8 cellular contexts compared by ENCODE assay signal in the genomic region with DNA sequence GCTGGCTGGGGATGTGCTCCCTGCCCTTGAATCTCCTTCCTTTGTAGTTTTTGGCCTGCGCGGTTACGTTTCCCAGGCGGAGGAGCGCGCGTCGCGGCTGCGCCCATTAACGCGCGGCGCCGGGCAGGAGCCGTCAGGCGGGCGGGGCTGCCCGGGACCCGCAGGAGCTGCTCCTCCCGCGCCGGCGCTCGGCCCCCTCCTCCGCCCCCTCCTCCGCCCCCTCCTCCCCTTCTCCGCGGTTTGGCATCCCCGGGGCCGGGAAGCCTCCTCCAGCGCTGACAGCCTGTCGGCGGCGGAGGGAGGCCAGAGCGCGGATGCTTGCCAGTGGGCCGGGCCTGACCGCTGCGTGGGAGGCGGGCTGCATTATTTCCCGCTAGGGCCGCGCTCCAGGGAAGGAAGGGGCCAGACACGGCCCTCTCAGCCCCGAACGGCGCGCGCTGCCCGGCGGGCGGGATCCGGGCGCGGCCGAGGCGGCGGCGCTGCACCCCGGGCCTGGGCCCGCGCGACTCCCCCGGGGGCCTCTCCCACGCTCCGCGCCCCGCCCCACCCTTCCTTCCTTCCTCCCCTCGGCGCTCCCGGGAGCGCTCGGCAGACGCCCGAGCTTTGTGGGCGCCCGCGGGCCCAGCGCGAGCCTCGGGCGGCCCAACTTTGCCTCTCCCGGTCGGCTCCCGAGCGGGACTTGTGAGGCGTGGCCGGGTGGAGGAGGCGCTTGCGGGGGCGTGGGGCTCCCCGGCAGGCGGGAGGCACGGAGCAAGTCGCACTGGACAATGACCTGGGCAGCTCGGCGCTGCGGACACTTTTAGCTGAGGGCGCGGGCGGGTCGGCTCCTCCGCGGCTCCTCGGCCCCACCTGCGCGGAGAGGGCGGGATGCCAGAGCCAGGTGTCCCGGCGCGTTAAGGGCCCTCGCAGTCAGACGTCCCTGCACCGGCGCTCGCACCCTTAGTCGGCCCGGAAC. TPM values are rescaled to one million over a fixed set of nuclear protein-coding genes. Genes with fewer than 3 reads are reported as not detected.
DNase-seq lines count a peak whose midpoint lies in the region; ATAC-seq, FAIRE-seq and TF ChIP-seq lines count a peak whose summit lies in the region.

A gene (plus strand): TSS at position 405 of the 955 bp plus-strand sequence. CDS start 583 bp downstream, outside the sequence.

- H2BK5ac ChIP-seq in IMR-90 (ENCODE audit: low read depth, low read length, poor library complexity, severe bottlenecking) = peak within 1 kb of the TSS; percentile 30

- H4K5ac ChIP-seq in IMR-90 (ENCODE audit: low read depth, low read length) = no peak within 1 kb of the TSS

- H3K4me2 ChIP-seq in IMR-90 (ENCODE audit: low read depth, low read length) (peak within 1 kb of the TSS; percentile 90), keratinocyte (ENCODE audit: control insufficient read depth, extremely low read depth, insufficient read depth, low read depth, low read length) (peak within 1 kb of the TSS; percentile 76), skeletal muscle satellite cell (ENCODE audit: low read length) (peak within 1 kb of the TSS; percentile 92)

- no peak within 1 kb of the TSS for H2BK15ac ChIP-seq in IMR-90 (ENCODE audit: low read depth, low read length)

- peak within 1 kb of the TSS; percentile 39; the same call in 1 of the 2 replicates for H3K56ac ChIP-seq in IMR-90 (ENCODE audit: extremely low read depth, insufficient read depth, low read length)

- TF ChIP-seq CTCF in IMR-90 (conservative IDR thresholded peaks at IDR 0.05; ENCODE audit: low read depth, low read length) (no peak), RWPE1 (conservative IDR thresholded peaks at IDR 0.05; ENCODE audit: low read depth) (no peak), choroid plexus epithelial cell (conservative IDR thresholded peaks at IDR 0.05; ENCODE audit: low read depth, low read length) (no peak), keratinocyte (optimal IDR thresholded peaks at IDR 0.05 in 1 of 3, IDR thresholded peaks at IDR 0.05 in 1 of 3, conservative IDR thresholded peaks at IDR 0.05 in 1 of 3; ENCODE audit: extremely low read depth in 1 of 3, insufficient read depth in 2 of 3, low read length in 3 of 3) (no peak)

- no peaks in the 10 kb centered on the region for H3K36me3 Mint-ChIP-seq in activated CD4-positive, alpha-beta T cell treated with anti-CD3 and anti-CD28 coated beads, Interleukin-2, amount 10 ng/mL, durations not matched to agents 24 days and 14 days (ENCODE audit: low read depth)

- H3K36me3 ChIP-seq in IMR-90 (ENCODE audit: control insufficient read depth, insufficient read depth, low read length) (no peaks in the 10 kb centered on the region), keratinocyte (ENCODE audit: control insufficient read depth in 2 of 2, extremely low read depth in 1 of 2, insufficient read depth in 2 of 2, low read length in 2 of 2) (no peaks in the 10 kb centered on the region), skeletal muscle satellite cell (ENCODE audit: insufficient read depth, low read length) (no peaks in the 10 kb centered on the region)

- H4K20me1 ChIP-seq in IMR-90 (ENCODE audit: insufficient read depth, low read length) (peaks cover 16% of the 10 kb centered on the region; the same call in 1 of the 2 replicates), keratinocyte (ENCODE audit: control insufficient read depth, extremely low read depth, insufficient read depth, low read length) (no peaks in the 10 kb centered on the region)

- H3K23ac ChIP-seq in IMR-90 (ENCODE audit: low read depth, low read length) = peak within 1 kb of the TSS; percentile 79

- H3K4ac ChIP-seq in IMR-90 (ENCODE audit: low read depth, low read length) = peak within 1 kb of the TSS; percentile 72; the same call in 1 of the 2 replicates

- peaks cover 2% of the 10 kb centered on the region for H3K9me1 ChIP-seq in IMR-90 (ENCODE audit: insufficient read depth, low read length)
- H3K9me1 ChIP-seq in keratinocyte (ENCODE audit: control insufficient read depth, extremely low read depth, insufficient read depth, low read length) = no peaks in the 10 kb centered on the region

- H2AFZ ChIP-seq in IMR-90 (replicated peaks; ENCODE audit: low read length, poor library complexity) (peak within 1 kb of the TSS; percentile 91), keratinocyte (ENCODE audit: control insufficient read depth, low read length) (peak within 1 kb of the TSS; percentile 35)

- H3K18ac ChIP-seq in IMR-90 (ENCODE audit: low read depth, low read length) = peak within 1 kb of the TSS; percentile 43; the same call in 1 of the 2 replicates

- H2BK20ac ChIP-seq in IMR-90 (ENCODE audit: low read depth, low read length) = 0 out of 2 replicates have a peak within 1 kb of the TSS, but pooled peaks have one; percentile 27

- 0 out of 2 replicates have a peak within 1 kb of the TSS, but pooled peaks have one; percentile 49 for H2AK5ac ChIP-seq in IMR-90 (ENCODE audit: low read depth, low read length)

- DNase-seq in activated CD4-positive, alpha-beta T cell treated with anti-CD3 and anti-CD28 coated beads, Interleukin-2, amount 10 ng/mL, durations not matched to agents 24 days and 14 days = peak; percentile 62
- DNase-seq in activated CD4-positive, alpha-beta T cell treated with anti-CD3 and anti-CD28 coated beads for 1 hour = no peak
- DNase-seq in IMR-90 (peak; percentile 87), RWPE1 (ENCODE audit: low spot score) (peak; percentile 46), choroid plexus epithelial cell (ENCODE audit: low read depth) (peak; percentile 83), keratinocyte (ENCODE audit: low read depth, low spot score) (no peak), GM19238 (ENCODE audit: insufficient read length, low spot score) (no peak)

- H3K27me3 ChIP-seq in IMR-90 (ENCODE audit: control insufficient read depth, insufficient read depth, low read length) (no peaks in the 10 kb centered on the region), keratinocyte (ENCODE audit: control insufficient read depth, extremely low read depth, insufficient read depth, low read length) (peaks cover 27% of the 10 kb centered on the region), skeletal muscle satellite cell (ENCODE audit: control insufficient read depth, insufficient read depth, low read length) (no peaks in the 10 kb centered on the region)

- WGBS in IMR-90 (ENCODE audit: extremely low coverage in 2 of 2, insufficient read length in 1 of 2), 2 experiments = 0% methylated on average over 49 of the region's 119 CpGs; no CpG with 5 or more reads in 1 of the 2 experiments

- H3K79me2 ChIP-seq in keratinocyte (ENCODE audit: control insufficient read depth, insufficient read depth, low read length) = no peaks in the 10 kb centered on the region

- in situ Hi-C loops in IMR-90 (cut with MboI; ENCODE audit: low sequenced_read_pairs) = no loop called here

- CTCF ChIA-PET in IMR-90 (lab: Yijun Ruan, JAX) = interaction anchor here (0.6 kb wide), 1 partner anchor 37 kb away, joined by 3 read pairs; no protein-coding TSS in a partner anchor
- CTCF ChIA-PET in RWPE1 (lab: Yijun Ruan, JAX) = interaction anchor here (0.8 to 1.6 kb wide), 4 partner anchors 28 to 164 kb away, joined by 3 to 8 read pairs (median 4); no protein-coding TSS in a partner anchor

- no peak for FAIRE-seq in keratinocyte (lab: Jason Lieb, UNC)

- TF ChIP-seq POLR2A in IMR-90 (IDR thresholded peaks at IDR 0.05; ENCODE audit: low read depth, low read length) = peak; percentile 59; the same call in 1 of the 2 replicates

- H2AK9ac ChIP-seq in IMR-90 (replicated peaks; ENCODE audit: low read depth, low read length, poor library complexity) = peak within 1 kb of the TSS; percentile 77

- H3K27ac Mint-ChIP-seq in activated CD4-positive, alpha-beta T cell treated with anti-CD3 and anti-CD28 coated beads, Interleukin-2, amount 10 ng/mL, durations not matched to agents 24 days and 14 days = no peak within 1 kb of the TSS

- H3K4me3 Mint-ChIP-seq in activated CD4-positive, alpha-beta T cell treated with anti-CD3 and anti-CD28 coated beads, Interleukin-2, amount 10 ng/mL, durations not matched to agents 24 days and 14 days = peak within 1 kb of the TSS; percentile 69

- peaks cover 0 to 31% of the 10 kb centered on the region in 2 experiments; a peak in 2 of 4 replicates for H3K79me1 ChIP-seq in IMR-90 (ENCODE audit: low read depth in 1 of 2, low read length in 2 of 2)

- peak; percentile 84 for ATAC-seq in IMR-90 (ENCODE audit: low read depth)

- peaks cover 4% of the 10 kb centered on the region for H3K4me1 Mint-ChIP-seq in activated CD4-positive, alpha-beta T cell treated with anti-CD3 and anti-CD28 coated beads, Interleukin-2, amount 10 ng/mL, durations not matched to agents 24 days and 14 days

- H3K9ac ChIP-seq in IMR-90 (ENCODE audit: low read depth, low read length) = peak within 1 kb of the TSS; percentile 93
- H3K9ac ChIP-seq in keratinocyte (ENCODE audit: control insufficient read depth, extremely low read depth, insufficient read depth, low read length) = no peak within 1 kb of the TSS
- peak within 1 kb of the TSS; percentile 86 for H3K9ac ChIP-seq in skeletal muscle satellite cell (ENCODE audit: low read depth, low read length)

- H3K27me3 Mint-ChIP-seq in activated CD4-positive, alpha-beta T cell treated with anti-CD3 and anti-CD28 coated beads, Interleukin-2, amount 10 ng/mL, durations not matched to agents 24 days and 14 days = peaks cover 52% of the 10 kb centered on the region

- H3K14ac ChIP-seq in IMR-90 (replicated peaks; ENCODE audit: low read depth, low read length) = peak within 1 kb of the TSS; percentile 54

- peak within 1 kb of the TSS; percentile 78 for H3K4me3 ChIP-seq in IMR-90 (ENCODE audit: insufficient read depth, low read depth, low read length)
- H3K4me3 ChIP-seq in choroid plexus epithelial cell (ENCODE audit: low read depth, low read length) = peak within 1 kb of the TSS; percentile 65
- peak within 1 kb of the TSS; percentile 43 to 71 (median 47) for H3K4me3 ChIP-seq in keratinocyte (ENCODE audit: control insufficient read depth in 2 of 3, extremely low read depth in 1 of 3, insufficient read depth in 2 of 3, low read depth in 1 of 3, low read length in 3 of 3)
- peak within 1 kb of the TSS; percentile 78 for H3K4me3 ChIP-seq in skeletal muscle satellite cell (ENCODE audit: low read length)

- H3K27ac ChIP-seq in IMR-90 (ENCODE audit: insufficient read depth, low read length) = peak within 1 kb of the TSS; percentile 81
- peak within 1 kb of the TSS; percentile 77 for H3K27ac ChIP-seq in RWPE1
- H3K27ac ChIP-seq in keratinocyte (ENCODE audit: control insufficient read depth, insufficient read depth, low read length) = no peak within 1 kb of the TSS

- BruUV-seq in IMR-90 (replicated peaks; lab: Mats Ljungman, UMichigan) = no TSS peak

- H3K9me3 ChIP-seq in IMR-90 (ENCODE audit: control insufficient read depth, insufficient read depth, low read length) (no peaks in the 10 kb centered on the region), keratinocyte (ENCODE audit: control insufficient read depth, low read depth, low read length) (no peaks in the 10 kb centered on the region), skeletal muscle satellite cell (replicated peaks; ENCODE audit: low read length) (no peaks in the 10 kb centered on the region)

- intact Hi-C loops in activated CD4-positive, alpha-beta T cell treated with anti-CD3 and anti-CD28 coated beads, Interleukin-2, amount 10 ng/mL, durations not matched to agents 24 days and 14 days (cut with micrococcal nuclease) = loop anchor here (10.0 kb wide), 1 partner anchor 94 kb away; no protein-coding TSS in a partner anchor
- intact Hi-C loops in IMR-90 (cut with micrococcal nuclease) = loop anchor here (1.0 to 5.0 kb wide), 5 partner anchors 66 to 164 kb away; no protein-coding TSS in a partner anchor

- dilution Hi-C loops in IMR-90 (cut with HindIII; ENCODE audit: low sequenced_read_pairs, unreplicated experiment) = no loop called here
- dilution Hi-C loops in keratinocyte (cut with MboI; ENCODE audit: extremely low pct_ligation_motif_present, low sequenced_read_pairs) = no loop called here

- H4K8ac ChIP-seq in IMR-90 (ENCODE audit: low read depth in 2 of 2, low read length in 2 of 2) = peak within 1 kb of the TSS; percentile 73 to 85; a peak in 3 of 4 replicates

- peak within 1 kb of the TSS; percentile 56; the same call in 1 of the 2 replicates for H2BK120ac ChIP-seq in IMR-90 (ENCODE audit: low read depth, low read length)

- POLR2A ChIA-PET in IMR-90 (lab: Charles Lee; ENCODE audit: unreplicated experiment) (interaction anchor here (0.5 kb wide), 1 partner anchor 147 kb away, joined by 4 read pairs; no protein-coding TSS in a partner anchor), RWPE1 (lab: Yijun Ruan, JAX; ENCODE audit: low non-redundant PET) (no interaction called here)

- H3K9me3 Mint-ChIP-seq in activated CD4-positive, alpha-beta T cell treated with anti-CD3 and anti-CD28 coated beads, Interleukin-2, amount 10 ng/mL, durations not matched to agents 24 days and 14 days = peaks cover 4% of the 10 kb centered on the region

- no peak; the same call in 1 of the 2 replicates for TF ChIP-seq RAD21 in IMR-90 (IDR thresholded peaks at IDR 0.05; ENCODE audit: low read length)

- H4K91ac ChIP-seq in IMR-90 (ENCODE audit: insufficient read depth, low read depth, low read length) = 0 out of 2 replicates have a peak within 1 kb of the TSS, but pooled peaks have one; percentile 44

- H3K4me1 ChIP-seq in IMR-90 (ENCODE audit: control insufficient read depth, insufficient read depth, low read length) (no peaks in the 10 kb centered on the region), keratinocyte (ENCODE audit: control insufficient read depth, extremely low read depth, insufficient read depth, low read length) (no peaks in the 10 kb centered on the region), skeletal muscle satellite cell (ENCODE audit: control insufficient read depth, insufficient read depth, low read length) (peaks cover 30% of the 10 kb centered on the region)

RNA-seq across cellular contexts. Expression of the gene that starts here (rescaled TPM):
- total RNA-seq in activated CD4-positive, alpha-beta T cell treated with anti-CD3 and anti-CD28 coated beads, Interleukin-2, amount 10 ng/mL, durations not matched to agents 24 days and 14 days = not detected in 2 replicates
- 10.8 and 11.3 TPM in 2 replicates for total RNA-seq in IMR-90 (2012; rRNA removed)
- polyA plus RNA-seq in IMR-90 (2012; rRNA removed) (13.2 and 15.5 TPM in 2 replicates), keratinocyte (0.04 to 0.11 TPM (median 0.07 TPM) in 3 replicates)
- polyA plus RNA-seq in IMR-90 (2012; cell fraction: cytosol; rRNA removed) = 7.1 and 9.1 TPM in 2 replicates
- 28.7 and 33.6 TPM in 2 replicates for polyA plus RNA-seq in IMR-90 (2012; cell fraction: nucleus; rRNA removed; ENCODE audit: low replicate concordance)
- polyA plus RNA-seq in keratinocyte (2011; ENCODE audit: low read depth) = not detected
- polyA plus RNA-seq in keratinocyte (2011; cell fraction: cytosol; rRNA removed) = 0.05 and 0.36 TPM in 2 replicates
- polyA plus RNA-seq in keratinocyte (2011; cell fraction: nucleus; rRNA removed) = 0.15 and 0.19 TPM in 2 replicates
- 0.08 TPM in 1 of 2 replicates, not detected in the other for polyA plus RNA-seq in keratinocyte (2012; ENCODE audit: low replicate concordance)
- not detected in 3 replicates for polyA minus RNA-seq in keratinocyte
- polyA minus RNA-seq in keratinocyte (2011; cell fraction: cytosol; rRNA and poly(A)+ RNA removed) = not detected
- polyA minus RNA-seq in keratinocyte (2011; cell fraction: nucleus; rRNA and poly(A)+ RNA removed) = not detected in 2 replicates
- total RNA-seq in skeletal muscle satellite cell (2012; rRNA removed) = 3.5 and 5.3 TPM in 2 replicates

Comparison
In these comparisons a context has a peak if more than half of its experiments do, and no peak if none do; other contexts are left out.
1. RNA of the gene that starts here (total RNA-seq): 10.8 to 11.3 TPM in IMR-90; not detected in activated CD4-positive, alpha-beta T cell treated with anti-CD3 and anti-CD28 coated beads, Interleukin-2, amount 10 ng/mL, durations not matched to agents 24 days and 14 days; every median in the first group is over 10 times any median in the second.
2. RNA of the gene that starts here (polyA plus RNA-seq): 7.1 to 33.6 TPM in IMR-90; 0.04 to 0.36 TPM in keratinocyte; every median in the first group is over 4 times any median in the second.
3. Peak in DNase-seq in activated CD4-positive, alpha-beta T cell treated with anti-CD3 and anti-CD28 coated beads, Interleukin-2, amount 10 ng/mL, durations not matched to agents 24 days and 14 days; RNA of the gene not detected or under 1 TPM.
4. DNase-seq: peak in IMR-90 (single experiment), RWPE1 (single experiment) and choroid plexus epithelial cell (single experiment); none in activated CD4-positive, alpha-beta T cell treated with anti-CD3 and anti-CD28 coated beads for 1 hour (single experiment), keratinocyte (single experiment) and GM19238 (single experiment).
5. Peak in every context shown above with its lines, with median percentiles within 50 percentile points of each other: H3K4me2 ChIP-seq and H3K4me3 ChIP-seq.